In the genomic region with DNA sequence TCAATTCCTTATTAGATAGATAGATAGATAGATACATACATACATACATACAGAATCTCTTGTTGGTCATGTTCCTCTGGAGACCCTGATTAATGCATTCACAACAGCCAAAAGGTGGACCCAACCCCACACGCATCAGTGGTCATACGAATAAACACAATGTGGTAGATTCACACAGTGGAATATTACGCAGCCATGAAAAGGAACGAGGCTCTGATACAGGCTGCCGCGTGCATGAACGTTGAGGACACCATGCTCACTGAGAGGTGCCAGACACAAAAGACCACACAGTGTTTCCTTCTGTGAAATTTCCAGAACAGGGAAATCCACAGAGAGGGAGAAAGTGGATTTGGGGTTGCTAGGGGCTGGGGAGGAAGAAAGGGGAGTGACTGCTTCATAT, we compare ENCODE assay signal across 28 cellular contexts.
"Had no signal": no experiment of that assay in that cellular context is flagged by ENCODE, and none has a peak within 500 bp of the region (broad histone marks: within the 10 kb centered on the region; RNA-seq: fewer than 3 reads in every experiment).

No MANE protein-coding gene starts in this region.

- H3K36me3 ChIP-seq: breast epithelium, SJCRH30, WERI-Rb-1 had no signal

- H3K4me1 ChIP-seq: body of pancreas, breast epithelium, SJCRH30 had no signal

- H3K27me3 ChIP-seq: body of pancreas, breast epithelium, SJCRH30 had no signal

- DNase-seq: activated CD4-positive, alpha-beta memory T cell treated with anti-CD3 and anti-CD28 coated beads, Interleukin-2, amount 10 ng/mL, durations not matched to agents 7 days and 5 days; activated CD4-positive, alpha-beta T cell treated with anti-CD3 and anti-CD28 coated beads for 1 hour; activated CD4-positive, alpha-beta T cell treated with anti-CD3 and anti-CD28 coated beads for 48 hours; activated CD4-positive, CD25-positive, alpha-beta regulatory T cell; activated CD8-positive, alpha-beta memory T cell treated with anti-CD3 and anti-CD28 coated beads for 24 hours; activated CD8-positive, alpha-beta memory T cell treated with anti-CD3 and anti-CD28 coated beads, Interleukin-2, amount 10 ng/mL, durations not matched to agents 7 days and 5 days; activated CD8-positive, alpha-beta memory T cell treated with anti-CD3 and anti-CD28 coated beads, Interleukin-2, amount 50 U/mL, for 48 hours; activated gamma-delta T cell; activated naive CD4-positive, alpha-beta T cell treated with Interleukin-2 at 50 U/mL for 16 hours; activated naive CD8-positive, alpha-beta T cell treated with anti-CD3 and anti-CD28 coated beads, Interleukin-2, amount 10 ng/mL, durations not matched to agents 7 days and 5 days; activated T-cell treated with anti-CD3 and anti-CD28 coated beads, Interleukin-2, amount 50 U/mL, for 48 hours; body of pancreas; Karpas-422; KBM-7; NCI-H1105; NCI-H1417 treated with DMSO at 0.1 percent for 48 hours; NCI-H187 treated with DMSO at 0.1 percent for 48 hours; NCI-H2081 treated with DMSO at 0.1 percent for 48 hours; NCI-H345; NCI-H524 treated with DMSO at 0.1 percent for 48 hours; SHP77; SJCRH30; T1000; WERI-Rb-1 had no signal

- ATAC-seq: activated CD8-positive, alpha-beta memory T cell treated with anti-CD3 and anti-CD28 coated beads, Interleukin-2, amount 10 ng/mL, durations not matched to agents 7 days and 5 days; body of pancreas; Panc1 had no signal

- H3K4me3 ChIP-seq: body of pancreas, breast epithelium, SJCRH30, SK-N-MC had no signal

- H3K9me3 ChIP-seq: SJCRH30 had no signal

- H3K27ac ChIP-seq: body of pancreas, breast epithelium, SJCRH30, SK-N-MC, WERI-Rb-1 had no signal

- FAIRE-seq: astrocyte had no signal
